In the genomic region with DNA sequence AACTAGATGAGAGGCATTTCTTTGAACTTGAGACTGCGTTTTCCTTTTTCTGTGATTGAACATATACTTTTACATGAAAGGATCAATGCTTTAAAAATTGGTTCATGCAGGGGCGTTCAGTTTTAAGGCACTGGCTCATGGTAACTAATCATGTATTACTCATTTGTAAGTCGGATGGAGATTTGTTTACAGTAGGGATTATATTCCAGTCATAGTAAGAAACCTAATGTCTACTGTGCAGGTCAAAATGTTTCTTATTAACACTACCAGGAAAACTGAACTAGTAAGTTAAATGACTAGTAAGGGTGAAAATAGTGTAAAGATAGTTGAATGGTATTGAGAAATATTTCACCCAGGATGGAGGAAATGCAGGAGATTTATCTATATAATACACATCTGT, we compare ENCODE assay signal across 24 cellular contexts.
DNase-seq lines count a peak whose midpoint lies in the region; ATAC-seq, FAIRE-seq and TF ChIP-seq lines count a peak whose summit lies in the region.
"Had no signal": no experiment of that assay in that cellular context is flagged by ENCODE, and none has a peak within 500 bp of the region (broad histone marks: within the 10 kb centered on the region; RNA-seq: fewer than 3 reads in every experiment).

No MANE protein-coding gene starts in this region.

- H3K27ac Mint-ChIP-seq in progenitor cell of endocrine pancreas (peak overlapping the region; percentile 7), T-helper 17 cell (no peak overlapping the region)
- H3K27ac Mint-ChIP-seq: CD14-positive monocyte; CD4-positive, alpha-beta memory T cell; CD4-positive, CD25-positive, alpha-beta regulatory T cell; CD8-positive, alpha-beta memory T cell had no signal

- H3K9me3 ChIP-seq in T-helper 17 cell (ENCODE audit: control insufficient read depth, low read length, poor library complexity, severe bottlenecking): no peaks in the 10 kb centered on the region
- H3K9me3 ChIP-seq: BE2C, BLaER1 had no signal

- DNase-seq in ELR (ENCODE audit: low read depth) (peak; percentile 32), bronchial epithelial cell (ENCODE audit: low read depth) (peak; percentile 78), iris pigment epithelial cell (ENCODE audit: low read depth) (peak; percentile 1), progenitor cell of endocrine pancreas (ENCODE audit: low spot score, unreplicated experiment) (no peak), NCI-H748 (lab: John Stamatoyannopoulos, UW; ENCODE audit: unreplicated experiment) (no peak), T-helper 17 cell (no peak)
- no peak for DNase-seq in activated naive CD4-positive, alpha-beta T cell treated with Interleukin-2 at 50 U/mL for 16 hours
- DNase-seq: 8988T; ACHN; BE2C; C1 segment of cervical spinal cord; CD4-positive, alpha-beta memory T cell; CD4-positive, CD25-positive, alpha-beta regulatory T cell; CD8-positive, alpha-beta memory T cell; COR-L47; DMS79 treated with DMSO at 0.1 percent for 48 hours; GDM1 had no signal

- no peaks in the 10 kb centered on the region for H3K36me3 Mint-ChIP-seq in progenitor cell of endocrine pancreas (ENCODE audit: insufficient read depth)
- H3K36me3 Mint-ChIP-seq in T-helper 17 cell (ENCODE audit: low read depth): no peaks in the 10 kb centered on the region
- H3K36me3 Mint-ChIP-seq: CD14-positive monocyte; CD4-positive, alpha-beta memory T cell; CD4-positive, CD25-positive, alpha-beta regulatory T cell; CD8-positive, alpha-beta memory T cell had no signal

- H3K27me3 Mint-ChIP-seq in progenitor cell of endocrine pancreas (no peaks in the 10 kb centered on the region), T-helper 17 cell (no peaks in the 10 kb centered on the region)
- H3K27me3 Mint-ChIP-seq: CD4-positive, alpha-beta memory T cell; CD4-positive, CD25-positive, alpha-beta regulatory T cell; CD8-positive, alpha-beta memory T cell had no signal

- peaks cover 4% of the 10 kb centered on the region for H3K9me3 Mint-ChIP-seq in progenitor cell of endocrine pancreas (ENCODE audit: low read depth)

- H3K4me3 Mint-ChIP-seq in progenitor cell of endocrine pancreas (ENCODE audit: low read depth): no peak overlapping the region
- no peak overlapping the region for H3K4me3 Mint-ChIP-seq in T-helper 17 cell
- H3K4me3 Mint-ChIP-seq: CD14-positive monocyte; CD4-positive, alpha-beta memory T cell; CD4-positive, CD25-positive, alpha-beta regulatory T cell; CD8-positive, alpha-beta memory T cell had no signal

- no peak for FAIRE-seq in bronchial epithelial cell (lab: Jason Lieb, UNC)
- FAIRE-seq: A204.1, GM12878, GM12892, GM18507 had no signal

- no peaks in the 10 kb centered on the region for H3K27me3 ChIP-seq in bronchial epithelial cell (ENCODE audit: control insufficient read depth, insufficient read depth, low read length)
- H3K27me3 ChIP-seq: BE2C, BLaER1 had no signal

- no peak for TF ChIP-seq CTCF in bronchial epithelial cell (IDR thresholded peaks at IDR 0.05; ENCODE audit: insufficient read depth, low read length, severe bottlenecking)
- no peak for TF ChIP-seq CTCF in progenitor cell of endocrine pancreas (IDR thresholded peaks at IDR 0.05; ENCODE audit: unreplicated experiment)

- no peaks in the 10 kb centered on the region for H3K4me1 Mint-ChIP-seq in progenitor cell of endocrine pancreas (ENCODE audit: low read depth)
- H3K4me1 Mint-ChIP-seq in T-helper 17 cell: no peaks in the 10 kb centered on the region
- H3K4me1 Mint-ChIP-seq: CD4-positive, alpha-beta memory T cell; CD4-positive, CD25-positive, alpha-beta regulatory T cell; CD8-positive, alpha-beta memory T cell had no signal

- ATAC-seq in GM21360 (IDR thresholded peaks at IDR 0.05; ENCODE audit: unreplicated experiment): no peak
- ATAC-seq in T-helper 17 cell: no peak
- ATAC-seq: GM12878 had no signal

- no peak overlapping the region for H3K4me3 ChIP-seq in bronchial epithelial cell (ENCODE audit: low read depth, low read length)
- H3K4me3 ChIP-seq: BLaER1, GM12878 had no signal

- H3K36me3 ChIP-seq in bronchial epithelial cell (ENCODE audit: control insufficient read depth, insufficient read depth, low read length): no peaks in the 10 kb centered on the region
- H3K36me3 ChIP-seq: BE2C, BLaER1 had no signal

Comparison
In these comparisons a context has a peak if more than half of its experiments do, and no peak if none do; other contexts are left out.
1. DNase-seq: peak in ELR (single experiment), bronchial epithelial cell (single experiment) and iris pigment epithelial cell (single experiment); none in progenitor cell of endocrine pancreas (single experiment), NCI-H748 (single experiment), activated naive CD4-positive, alpha-beta T cell treated with Interleukin-2 at 50 U/mL for 16 hours (single experiment) and T-helper 17 cell (0 of 3).